In genomic region chr4:893995-894705, GRCh38 we compare ENCODE assay signal across 36 cellular contexts.
"Had no signal": no experiment of that assay in that cellular context is flagged by ENCODE, and none has a peak within 500 bp of the region (broad histone marks: within the 10 kb centered on the region; RNA-seq: fewer than 3 reads in every experiment).

No MANE protein-coding gene starts in this region.

- H3K9me3 Mint-ChIP-seq: activated B cell treated with CpG ODN at 0.5 μM for 24 hours; activated CD4-positive, alpha-beta memory T cell treated with anti-CD3 and anti-CD28 coated beads for 36 hours; activated naive CD4-positive, alpha-beta T cell treated with anti-CD3 and anti-CD28 coated beads for 36 hours; activated naive CD8-positive, alpha-beta T cell treated with anti-CD3 and anti-CD28 coated beads, Interleukin-2, amount 50 U/mL, for 24 hours; activated T-cell treated with anti-CD3 and anti-CD28 coated beads, Interleukin-2, amount 50 U/mL, for 72 hours; activated T-helper 17 cell treated with anti-CD3 and anti-CD28 coated beads, Interleukin-2, amount 50 U/mL, for 72 hours had no signal

- H2AFZ ChIP-seq: PC-9 had no signal

- H3K27me3 Mint-ChIP-seq: activated B cell treated with CpG ODN at 0.5 μM for 24 hours; activated CD4-positive, alpha-beta memory T cell treated with anti-CD3 and anti-CD28 coated beads for 36 hours; activated naive CD8-positive, alpha-beta T cell; activated naive CD8-positive, alpha-beta T cell treated with anti-CD3 and anti-CD28 coated beads, Interleukin-2, amount 50 U/mL, for 24 hours; activated T-helper 17 cell treated with anti-CD3 and anti-CD28 coated beads, Interleukin-2, amount 50 U/mL, for 72 hours had no signal

- DNase-seq: activated B cell treated with CpG ODN at 0.5 μM for 24 hours; activated CD4-positive, alpha-beta memory T cell treated with anti-CD3 and anti-CD28 coated beads for 36 hours; activated CD4-positive, alpha-beta T cell treated with anti-CD3 and anti-CD28 coated beads for 4 hours; activated CD4-positive, alpha-beta T cell treated with anti-CD3 and anti-CD28 coated beads, Interleukin-2, amount 50 U/mL, for 1 hour; activated CD4-positive, CD25-positive, alpha-beta regulatory T cell treated with anti-CD3 and anti-CD28 coated beads, Interleukin-2, amount 50 U/mL, for 72 hours; activated CD8-positive, alpha-beta memory T cell treated with anti-CD3 and anti-CD28 coated beads, Interleukin-2, amount 50 U/mL, for 4 hours; activated effector memory CD4-positive, alpha-beta T cell treated with anti-CD3 and anti-CD28 coated beads, Interleukin-2, amount 50 U/mL, for 16 hours; activated naive CD4-positive, alpha-beta T cell treated with anti-CD3 and anti-CD28 coated beads for 36 hours; activated naive CD8-positive, alpha-beta T cell treated with anti-CD3 and anti-CD28 coated beads, Interleukin-2, amount 50 U/mL, for 24 hours; activated T-cell treated with anti-CD3 and anti-CD28 coated beads for 4 hours; activated T-cell treated with anti-CD3 and anti-CD28 coated beads, Interleukin-2, amount 50 U/mL, for 72 hours; anterior cingulate cortex; brain microvascular endothelial cell; central memory CD4-positive, alpha-beta T cell; NCI-H1092 treated with DMSO at 0.1 percent for 48 hours; NCI-H1417; NCI-H146; NCI-H187; NCI-H2029 treated with DMSO at 0.1 percent for 48 hours; NCI-H2107; NCI-H2171; NCI-H510A; NCI-H526; NCI-H748 treated with DMSO at 0.1 percent for 48 hours; NK-92 treated with Interleukin-12 subunit alpha and Interleukin-12 subunit beta, amount 100 ng/mL, for 24 hours; PC-9; Right ventricle myocardium superior; SW 1271; T-helper 1 cell; T-helper 2 cell; T-helper 9 cell had no signal

- H3K4me3 ChIP-seq: PC-9 had no signal

- H3K4me3 Mint-ChIP-seq: activated B cell treated with CpG ODN at 0.5 μM for 24 hours; activated CD4-positive, alpha-beta memory T cell treated with anti-CD3 and anti-CD28 coated beads for 36 hours; activated naive CD4-positive, alpha-beta T cell treated with anti-CD3 and anti-CD28 coated beads for 36 hours; activated naive CD8-positive, alpha-beta T cell; activated naive CD8-positive, alpha-beta T cell treated with anti-CD3 and anti-CD28 coated beads, Interleukin-2, amount 50 U/mL, for 24 hours; activated T-cell treated with anti-CD3 and anti-CD28 coated beads, Interleukin-2, amount 50 U/mL, for 72 hours; activated T-helper 17 cell treated with anti-CD3 and anti-CD28 coated beads, Interleukin-2, amount 50 U/mL, for 72 hours had no signal

- H3K27ac ChIP-seq: brain microvascular endothelial cell, PC-9, RWPE1, VCaP had no signal

- H3K36me3 Mint-ChIP-seq: activated naive CD8-positive, alpha-beta T cell had no signal

- H3K27ac Mint-ChIP-seq: activated B cell treated with CpG ODN at 0.5 μM for 24 hours; activated CD4-positive, alpha-beta memory T cell treated with anti-CD3 and anti-CD28 coated beads for 36 hours; activated naive CD4-positive, alpha-beta T cell treated with anti-CD3 and anti-CD28 coated beads for 36 hours; activated naive CD8-positive, alpha-beta T cell; activated naive CD8-positive, alpha-beta T cell treated with anti-CD3 and anti-CD28 coated beads, Interleukin-2, amount 50 U/mL, for 24 hours; activated T-cell treated with anti-CD3 and anti-CD28 coated beads, Interleukin-2, amount 50 U/mL, for 72 hours; activated T-helper 17 cell treated with anti-CD3 and anti-CD28 coated beads, Interleukin-2, amount 50 U/mL, for 72 hours had no signal

- H3K4me1 Mint-ChIP-seq: activated B cell treated with CpG ODN at 0.5 μM for 24 hours; activated naive CD8-positive, alpha-beta T cell treated with anti-CD3 and anti-CD28 coated beads, Interleukin-2, amount 50 U/mL, for 24 hours; activated T-helper 17 cell treated with anti-CD3 and anti-CD28 coated beads, Interleukin-2, amount 50 U/mL, for 72 hours had no signal

- FAIRE-seq: RCC 7860 had no signal

- ATAC-seq: activated naive CD8-positive, alpha-beta T cell treated with anti-CD3 and anti-CD28 coated beads, Interleukin-2, amount 50 U/mL, for 24 hours; activated T-cell treated with anti-CD3 and anti-CD28 coated beads, Interleukin-2, amount 50 U/mL, for 72 hours; activated T-helper 17 cell treated with anti-CD3 and anti-CD28 coated beads, Interleukin-2, amount 50 U/mL, for 72 hours had no signal

- H3K4me2 ChIP-seq: PC-9 had no signal

- H3K27me3 ChIP-seq: brain microvascular endothelial cell had no signal
